Comparison of ENCODE assay signal across 9 cellular contexts in genomic region chr6:52363222-52363867, GRCh38. TPM values are rescaled to one million over a fixed set of nuclear protein-coding genes. Genes with fewer than 3 reads are reported as not detected.
DNase-seq lines count a peak whose midpoint lies in the region; ATAC-seq lines count a peak whose summit lies in the region.
"Had no signal": no experiment of that assay in that cellular context is flagged by ENCODE, and none has a peak within 500 bp of the region (broad histone marks: within the 10 kb centered on the region; RNA-seq: fewer than 3 reads in every experiment).

No MANE protein-coding gene starts in this region.

- no peak for ATAC-seq in activated naive CD8-positive, alpha-beta T cell treated with anti-CD3 and anti-CD28 coated beads, Interleukin-2, amount 10 ng/mL, durations not matched to agents 7 days and 5 days (ENCODE audit: low read depth)
- no peak for ATAC-seq in GM21528 (IDR thresholded peaks at IDR 0.05; ENCODE audit: low FRiP score, unreplicated experiment)

- H3K9me3 ChIP-seq in subcutaneous abdominal adipose tissue (ENCODE audit: control insufficient read depth in 5 of 5, low read length in 5 of 5), result no peaks in the 10 kb centered on the region

- no peak overlapping the region for H3K27ac ChIP-seq in subcutaneous abdominal adipose tissue (ENCODE audit: low read depth, low read length)
- H3K27ac ChIP-seq: 22Rv1 had no signal

- no peaks in the 10 kb centered on the region for H3K27me3 Mint-ChIP-seq in activated naive CD8-positive, alpha-beta T cell treated with anti-CD3 and anti-CD28 coated beads, Interleukin-2, amount 10 ng/mL, durations not matched to agents 7 days and 5 days

- H3K4me1 ChIP-seq in subcutaneous abdominal adipose tissue (ENCODE audit: control insufficient read depth in 5 of 5, insufficient read depth in 5 of 5, low read length in 5 of 5), result peaks cover 3 to 22% (median 19%) of the 10 kb centered on the region in 5 donors

- H3K36me3 ChIP-seq in subcutaneous abdominal adipose tissue (ENCODE audit: control insufficient read depth in 5 of 5, insufficient read depth in 5 of 5, low read length in 5 of 5), result peaks cover 0 to 4% (median 0%) of the 10 kb centered on the region in 5 donors

- H3K27ac Mint-ChIP-seq in activated naive CD8-positive, alpha-beta T cell treated with anti-CD3 and anti-CD28 coated beads, Interleukin-2, amount 10 ng/mL, durations not matched to agents 7 days and 5 days, result peak overlapping the region; percentile 86

- H3K9me3 Mint-ChIP-seq in activated naive CD8-positive, alpha-beta T cell treated with anti-CD3 and anti-CD28 coated beads, Interleukin-2, amount 10 ng/mL, durations not matched to agents 7 days and 5 days, result peaks cover 1% of the 10 kb centered on the region

- DNase-seq in DMS53 (lab: John Stamatoyannopoulos, UW) (peak; percentile 25), DMS53 treated with DMSO at 0.1 percent for 48 hours (lab: John Stamatoyannopoulos, UW; ENCODE audit: unreplicated experiment) (no peak), kidney tubule cell (ENCODE audit: low spot score) (peak; percentile 23), NCI-H524 (lab: John Stamatoyannopoulos, UW) (no peak), OCI-M2 (lab: John Stamatoyannopoulos, UW; ENCODE audit: unreplicated experiment) (no peak)
- no peak for DNase-seq in activated naive CD8-positive, alpha-beta T cell treated with anti-CD3 and anti-CD28 coated beads, Interleukin-2, amount 10 ng/mL, durations not matched to agents 7 days and 5 days

- H3K9ac ChIP-seq in subcutaneous abdominal adipose tissue (ENCODE audit: low read length in 5 of 5), result peak overlapping the region in 3 of 5 donors; percentile 78 to 86 (median 86)

- peaks cover 43% of the 10 kb centered on the region for H3K4me1 Mint-ChIP-seq in activated naive CD8-positive, alpha-beta T cell treated with anti-CD3 and anti-CD28 coated beads, Interleukin-2, amount 10 ng/mL, durations not matched to agents 7 days and 5 days

- peak overlapping the region; percentile 95 for H3K4me3 Mint-ChIP-seq in activated naive CD8-positive, alpha-beta T cell treated with anti-CD3 and anti-CD28 coated beads, Interleukin-2, amount 10 ng/mL, durations not matched to agents 7 days and 5 days

- POLR2A ChIA-PET in activated naive CD8-positive, alpha-beta T cell treated with anti-CD3 and anti-CD28 coated beads, Interleukin-2, amount 10 ng/mL, durations not matched to agents 7 days and 5 days (lab: Charles Lee), result interaction anchor here (1.1 to 3.2 kb wide), 8 partner anchors 12 to 103 kb away, joined by 3 to 61 read pairs (median 26); partner anchors contain the start of gene MCM3

- H3K4me3 ChIP-seq in subcutaneous abdominal adipose tissue (ENCODE audit: low read depth in 1 of 5, low read length in 5 of 5), result peak overlapping the region in 4 of 5 donors; percentile 77 to 89 (median 82)

- H3K27me3 ChIP-seq in subcutaneous abdominal adipose tissue (ENCODE audit: control insufficient read depth in 5 of 5, insufficient read depth in 4 of 5, low read length in 5 of 5), result peaks cover 0 to 6% (median 0%) of the 10 kb centered on the region in 5 donors

- peaks cover 33% of the 10 kb centered on the region for H3K36me3 Mint-ChIP-seq in activated naive CD8-positive, alpha-beta T cell treated with anti-CD3 and anti-CD28 coated beads, Interleukin-2, amount 10 ng/mL, durations not matched to agents 7 days and 5 days

RNA-seq across cellular contexts. Expression of gene PAQR8, which starts 1.4 kb away (rescaled TPM):
- total RNA-seq in activated naive CD8-positive, alpha-beta T cell treated with anti-CD3 and anti-CD28 coated beads, Interleukin-2, amount 10 ng/mL, durations not matched to agents 7 days and 5 days, result 10 to 100 TPM; 25.7 to 26.4 TPM

RNA-seq across cellular contexts. Expression of gene EFHC1, which starts 56.8 kb away (rescaled TPM):
- 1 to 10 TPM; 4.2 to 5.1 TPM for total RNA-seq in activated naive CD8-positive, alpha-beta T cell treated with anti-CD3 and anti-CD28 coated beads, Interleukin-2, amount 10 ng/mL, durations not matched to agents 7 days and 5 days

Comparison
In these comparisons a context has a peak if more than half of its experiments do, and no peak if none do; other contexts are left out.
1. DNase-seq: peak in DMS53 (single experiment) and kidney tubule cell (single experiment); none in DMS53 treated with DMSO at 0.1 percent for 48 hours (single experiment), activated naive CD8-positive, alpha-beta T cell treated with anti-CD3 and anti-CD28 coated beads, Interleukin-2, amount 10 ng/mL, durations not matched to agents 7 days and 5 days (single experiment), NCI-H524 (0 of 2) and OCI-M2 (single experiment).